12 cellular contexts compared by ENCODE assay signal in the genomic region with DNA sequence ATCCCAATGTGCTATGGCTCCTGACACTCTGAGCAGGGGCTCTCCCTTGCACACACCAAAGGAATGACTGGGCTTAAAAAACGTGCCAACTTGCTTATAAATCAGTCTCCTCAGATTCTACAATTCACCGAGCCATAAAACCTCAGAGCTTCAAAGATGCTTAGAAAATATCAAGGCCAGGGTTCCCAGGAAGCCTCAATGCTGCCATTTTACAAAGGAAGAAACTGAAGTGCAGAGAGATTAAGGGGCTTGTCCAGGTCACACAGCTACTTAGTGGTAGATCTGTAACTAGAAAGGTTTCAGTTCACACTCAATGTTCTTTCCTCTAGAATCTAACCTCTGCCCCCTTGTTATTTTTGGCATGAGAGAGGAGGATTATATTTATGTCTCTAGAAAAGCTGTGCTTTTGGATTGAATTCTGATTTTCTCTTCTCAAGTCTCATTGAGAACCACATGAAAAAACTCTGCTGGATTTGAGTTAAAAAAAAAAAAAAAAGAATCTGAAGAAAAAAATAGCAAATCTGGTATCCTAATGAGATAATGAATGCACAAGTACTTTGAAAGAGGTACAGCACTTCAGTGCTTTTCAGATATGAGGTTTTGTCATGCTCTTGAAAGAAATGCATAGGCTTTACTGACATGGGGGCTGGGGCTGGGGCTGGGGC. TPM values are rescaled to one million over a fixed set of nuclear protein-coding genes. Genes with fewer than 3 reads are reported as not detected.
DNase-seq lines count a peak whose midpoint lies in the region; ATAC-seq and TF ChIP-seq lines count a peak whose summit lies in the region.
"Had no signal": no experiment of that assay in that cellular context is flagged by ENCODE, and none has a peak within 500 bp of the region (broad histone marks: within the 10 kb centered on the region; RNA-seq: fewer than 3 reads in every experiment).

No MANE protein-coding gene starts in this region.

- H3K27me3 Mint-ChIP-seq in activated CD8-positive, alpha-beta T cell treated with anti-CD3 and anti-CD28 coated beads, Interleukin-2, amount 10 ng/mL, durations not matched to agents 7 days and 5 days (ENCODE audit: low read depth), result peaks cover 8% of the 10 kb centered on the region

- TF ChIP-seq CTCF in GM12864 (IDR thresholded peaks at IDR 0.05; ENCODE audit: low read depth, low read length, missing control alignments), result no peak
- TF ChIP-seq CTCF in right atrium auricular region (IDR thresholded peaks at IDR 0.05), result no peak

- H3K9me3 ChIP-seq in right atrium auricular region (peaks cover 0 to 7% of the 10 kb centered on the region in 2 donors), neuronal stem cell (replicated peaks in 1 of 2; ENCODE audit: control insufficient read depth in 2 of 2, insufficient read depth in 1 of 2, low read depth in 1 of 2, low read length in 2 of 2) (peaks cover 0 to 4% of the 10 kb centered on the region in 2 donors)
- H3K9me3 ChIP-seq: thoracic aorta had no signal

- H3K14ac ChIP-seq in neuronal stem cell (ENCODE audit: low read length), result no peak overlapping the region

- no peaks in the 10 kb centered on the region for H3K79me2 ChIP-seq in mesendoderm (ENCODE audit: control insufficient read depth, insufficient read depth, low read length)

- peaks cover 9% of the 10 kb centered on the region for H3K36me3 Mint-ChIP-seq in activated CD8-positive, alpha-beta T cell treated with anti-CD3 and anti-CD28 coated beads, Interleukin-2, amount 10 ng/mL, durations not matched to agents 7 days and 5 days (ENCODE audit: low read depth)

- H2BK15ac ChIP-seq in mesendoderm (replicated peaks; ENCODE audit: low read depth) (no peak overlapping the region), neuronal stem cell (ENCODE audit: low read length) (no peak overlapping the region)

- H4K5ac ChIP-seq in mesendoderm (ENCODE audit: low read length), result no peak overlapping the region

- H3K4me2 ChIP-seq in mesendoderm (ENCODE audit: low read length) (no peak overlapping the region), neuronal stem cell (ENCODE audit: insufficient read depth, low read length, poor library complexity, severe bottlenecking) (no peak overlapping the region)

- H3K23ac ChIP-seq in mesendoderm (ENCODE audit: low read length) (no peak overlapping the region), neuronal stem cell (ENCODE audit: low read depth, low read length, poor library complexity) (no peak overlapping the region)

- DNase-seq in GM12864 (ENCODE audit: low read depth), result peak; percentile 83
- DNase-seq in activated CD8-positive, alpha-beta T cell treated with anti-CD3 and anti-CD28 coated beads, Interleukin-2, amount 10 ng/mL, durations not matched to agents 7 days and 5 days, result no peak
- DNase-seq in effector CD8-positive, alpha-beta T cell (lab: John Stamatoyannopoulos, UW), result no peak
- DNase-seq in mesendoderm, result no peak
- no peak for DNase-seq in right atrium auricular region (ENCODE audit: low spot score)
- DNase-seq in neuronal stem cell (ENCODE audit: low spot score), result no peak
- DNase-seq: activated CD4-positive, alpha-beta T cell treated with anti-CD3 and anti-CD28 coated beads for 4 hours; left colon had no signal

- H3K18ac ChIP-seq in mesendoderm (ENCODE audit: low read length) (no peak overlapping the region), neuronal stem cell (ENCODE audit: low read length) (no peak overlapping the region)

- H3K4me3 Mint-ChIP-seq in activated CD8-positive, alpha-beta T cell treated with anti-CD3 and anti-CD28 coated beads, Interleukin-2, amount 10 ng/mL, durations not matched to agents 7 days and 5 days, result no peak overlapping the region

- H2BK120ac ChIP-seq in mesendoderm (ENCODE audit: low read depth, low read length) (no peak overlapping the region), neuronal stem cell (ENCODE audit: low read depth, low read length) (no peak overlapping the region)

- no peak overlapping the region for H3K56ac ChIP-seq in mesendoderm (ENCODE audit: low read length)

- no peak overlapping the region for H4K91ac ChIP-seq in neuronal stem cell (ENCODE audit: low read depth, low read length, poor library complexity)

- peaks cover 24% of the 10 kb centered on the region for H3K9me3 Mint-ChIP-seq in activated CD8-positive, alpha-beta T cell treated with anti-CD3 and anti-CD28 coated beads, Interleukin-2, amount 10 ng/mL, durations not matched to agents 7 days and 5 days (ENCODE audit: insufficient read depth)

- H3K79me1 ChIP-seq in mesendoderm (ENCODE audit: low read length) (no peaks in the 10 kb centered on the region), neuronal stem cell (ENCODE audit: low read depth, low read length) (no peaks in the 10 kb centered on the region)

- peaks cover 21% of the 10 kb centered on the region for H3K4me1 Mint-ChIP-seq in activated CD8-positive, alpha-beta T cell treated with anti-CD3 and anti-CD28 coated beads, Interleukin-2, amount 10 ng/mL, durations not matched to agents 7 days and 5 days (ENCODE audit: low read depth)

- H3K4me1 ChIP-seq in mesendoderm (ENCODE audit: control insufficient read depth, low read depth, low read length) (no peaks in the 10 kb centered on the region), right atrium auricular region (no peaks in the 10 kb centered on the region), neuronal stem cell (ENCODE audit: control insufficient read depth in 2 of 2, insufficient read depth in 1 of 2, low read depth in 1 of 2, low read length in 2 of 2) (no peaks in the 10 kb centered on the region)

- WGBS in mesendoderm (ENCODE audit: extremely low coverage, insufficient coverage, low lambda C conversion rate), result no CpG with 5 or more reads among the region's 2 CpGs
- WGBS in neuronal stem cell (ENCODE audit: extremely low coverage in 2 of 2, insufficient read length in 2 of 2, insufficient replicate concordance in 1 of 2), 2 donors, result no CpG with 5 or more reads among the region's 2 CpGs

- H2AFZ ChIP-seq in neuronal stem cell (ENCODE audit: low read length), result no peak overlapping the region

- H3K27ac Mint-ChIP-seq in activated CD8-positive, alpha-beta T cell treated with anti-CD3 and anti-CD28 coated beads, Interleukin-2, amount 10 ng/mL, durations not matched to agents 7 days and 5 days, result peak overlapping the region; percentile 60

- H3K4ac ChIP-seq in mesendoderm (ENCODE audit: low read depth, low read length) (no peak overlapping the region), neuronal stem cell (ENCODE audit: low read length) (no peak overlapping the region)

- CTCF ChIA-PET in activated CD8-positive, alpha-beta T cell treated with anti-CD3 and anti-CD28 coated beads, Interleukin-2, amount 10 ng/mL, durations not matched to agents 7 days and 5 days (lab: Charles Lee), result interaction anchor here (0.7 to 2.2 kb wide), 3 partner anchors 30 to 80 kb away, joined by 3 to 16 read pairs (median 14); no protein-coding TSS in a partner anchor

- peak; percentile 47 for ATAC-seq in GM19328 (IDR thresholded peaks at IDR 0.05; ENCODE audit: unreplicated experiment)
- ATAC-seq in HG02973 (IDR thresholded peaks at IDR 0.05; ENCODE audit: unreplicated experiment), result peak; percentile 47
- no peak for ATAC-seq in activated CD8-positive, alpha-beta T cell treated with anti-CD3 and anti-CD28 coated beads, Interleukin-2, amount 10 ng/mL, durations not matched to agents 7 days and 5 days
- ATAC-seq: left colon had no signal

- no peak overlapping the region for H2BK12ac ChIP-seq in neuronal stem cell (ENCODE audit: low read length)

- H3K9ac ChIP-seq in mesendoderm (ENCODE audit: low read length) (no peak overlapping the region), neuronal stem cell (ENCODE audit: low read depth, low read length, poor library complexity) (no peak overlapping the region)

- POLR2A ChIA-PET in activated CD8-positive, alpha-beta T cell treated with anti-CD3 and anti-CD28 coated beads, Interleukin-2, amount 10 ng/mL, durations not matched to agents 7 days and 5 days (lab: Charles Lee), result interaction anchor here (0.6 kb wide), 2 partner anchors 50 to 57 kb away, joined by 3 read pairs; no protein-coding TSS in a partner anchor

- H3K4me3 ChIP-seq in GM12864 (ENCODE audit: low read depth, low read length), result no peak overlapping the region; the same call in 1 of the 2 replicates
- H3K4me3 ChIP-seq in mesendoderm (ENCODE audit: low read length), result no peak overlapping the region
- H3K4me3 ChIP-seq in right atrium auricular region, result no peak overlapping the region
- H3K4me3 ChIP-seq in neuronal stem cell (ENCODE audit: low read length in 2 of 2), result no peak overlapping the region
- H3K4me3 ChIP-seq: skin epidermis, thoracic aorta had no signal

- H3K36me3 ChIP-seq in mesendoderm (ENCODE audit: control insufficient read depth, insufficient read depth, low read length) (no peaks in the 10 kb centered on the region), right atrium auricular region (no peaks in the 10 kb centered on the region), neuronal stem cell (replicated peaks in 1 of 2; ENCODE audit: control insufficient read depth in 2 of 2, insufficient read depth in 2 of 2, low read length in 2 of 2) (no peaks in the 10 kb centered on the region)
- H3K36me3 ChIP-seq: thoracic aorta had no signal

- no peaks in the 10 kb centered on the region for H3K27me3 ChIP-seq in mesendoderm (ENCODE audit: insufficient read depth, low read length, poor library complexity)
- H3K27me3 ChIP-seq in right atrium auricular region, result no peaks in the 10 kb centered on the region
- peaks cover 0 to 5% (median 0%) of the 10 kb centered on the region in 3 experiments for H3K27me3 ChIP-seq in neuronal stem cell (ENCODE audit: control insufficient read depth in 3 of 3, insufficient read depth in 3 of 3, low read depth in 1 of 3, low read length in 3 of 3)

- H3K27ac ChIP-seq in mesendoderm (ENCODE audit: low read depth, low read length), result no peak overlapping the region
- no peak overlapping the region for H3K27ac ChIP-seq in right atrium auricular region
- no peak overlapping the region for H3K27ac ChIP-seq in neuronal stem cell (replicated peaks; ENCODE audit: low read length)
- H3K27ac ChIP-seq: thoracic aorta had no signal

- H2AK5ac ChIP-seq in mesendoderm (ENCODE audit: low read length) (no peak overlapping the region), neuronal stem cell (ENCODE audit: low read depth, low read length) (no peak overlapping the region)

- H4K8ac ChIP-seq in mesendoderm (ENCODE audit: low read depth, low read length) (no peak overlapping the region), neuronal stem cell (ENCODE audit: low read depth, low read length) (no peak overlapping the region)

- H2BK5ac ChIP-seq in mesendoderm (ENCODE audit: low read length), result no peak overlapping the region
- no peak overlapping the region for H2BK5ac ChIP-seq in neuronal stem cell (ENCODE audit: low read length)

RNA-seq across cellular contexts. Expression of a gene that starts 22.3 kb away (rescaled TPM):
- total RNA-seq in activated CD8-positive, alpha-beta T cell treated with anti-CD3 and anti-CD28 coated beads, Interleukin-2, amount 10 ng/mL, durations not matched to agents 7 days and 5 days, result 1 to 10 TPM; 2.7 to 2.8 TPM
- 12.9 TPM for polyA plus RNA-seq in mesendoderm (2013, experiment 1 of 2)
- polyA plus RNA-seq in mesendoderm (2013, experiment 2 of 2), result 13.3 TPM
- total RNA-seq in right atrium auricular region, result 10 to 100 TPM in 1 of 2 donors, 1 to 10 TPM in 1; 9.8 to 11.1 TPM
- polyA plus RNA-seq in neuronal stem cell (2013, experiment 1 of 2), result 20.1 TPM
- polyA plus RNA-seq in neuronal stem cell (2013, experiment 2 of 2), result 20.5 TPM
